ENCODE assay signal across 1 cellular context in genomic region chr11:111960916-111961315, GRCh38.
A peak's percentile ranks its signal among the peaks of the same experiment; 100 is the strongest.
TF ChIP-seq lines count a peak whose summit lies in the region.

No MANE protein-coding gene starts in this region.

TF ChIP-seq in GM23338, 12 proteins besides CTCF, POLR2A, EP300 and RAD21 (continued from another document):
- TF ChIP-seq ZNF462 (CRISPR knock-in tag; IDR thresholded peaks at IDR 0.05) (0 out of 2 replicates have a peak, but pooled peaks have one; percentile 7), CREB1 (CRISPR knock-in tag; IDR thresholded peaks at IDR 0.05; ENCODE audit: low read depth) (peak; percentile 70; the same call in 1 of the 2 replicates)
